Comparison of ENCODE assay signal across 13 cellular contexts in genomic region chr5:10592598-10592997, GRCh38. TPM values are rescaled to one million over a fixed set of nuclear protein-coding genes. Genes with fewer than 3 reads are reported as not detected.
DNase-seq lines count a peak whose midpoint lies in the region; ATAC-seq, FAIRE-seq and TF ChIP-seq lines count a peak whose summit lies in the region.
"Had no signal": no experiment of that assay in that cellular context is flagged by ENCODE, and none has a peak within 500 bp of the region (broad histone marks: within the 10 kb centered on the region; RNA-seq: fewer than 3 reads in every experiment).

No MANE protein-coding gene starts in this region.

- no peak overlapping the region for H2AFZ ChIP-seq in SU-DHL-6 (ENCODE audit: low read depth, low read length, severe bottlenecking)

- ATAC-seq in GM18508 (IDR thresholded peaks at IDR 0.05; ENCODE audit: insufficient read depth, unreplicated experiment), result peak; percentile 61
- peak; percentile 51 for ATAC-seq in GM21381 (IDR thresholded peaks at IDR 0.05; ENCODE audit: unreplicated experiment)
- peak; percentile 55 for ATAC-seq in HG03066 (IDR thresholded peaks at IDR 0.05; ENCODE audit: low read depth, unreplicated experiment)
- ATAC-seq in HG02763 (IDR thresholded peaks at IDR 0.05; ENCODE audit: unreplicated experiment), result no peak

- no peak overlapping the region for H3K4me2 ChIP-seq in SU-DHL-6 (ENCODE audit: low read depth, low read length, poor library complexity, severe bottlenecking)
- H3K4me2 ChIP-seq: BLaER1 had no signal

- TF ChIP-seq CTCF in SU-DHL-6 (IDR thresholded peaks at IDR 0.05; ENCODE audit: insufficient read depth, low read length, poor library complexity, severe bottlenecking), result no peak

- H4K20me1 ChIP-seq in SU-DHL-6 (ENCODE audit: low read depth, low read length), result no peaks in the 10 kb centered on the region

- peak overlapping the region; percentile 1; the same call in 1 of the 2 replicates for H3K27ac ChIP-seq in SU-DHL-6 (ENCODE audit: low read depth, low read length)
- H3K27ac ChIP-seq: BLaER1, brain microvascular endothelial cell, skin epidermis had no signal

- H3K9me2 ChIP-seq in SU-DHL-6 (replicated peaks; ENCODE audit: insufficient read depth, low read length), result no peaks in the 10 kb centered on the region

- no peak for FAIRE-seq in frontal cortex (lab: Jason Lieb, UNC)

- peaks cover 8% of the 10 kb centered on the region; the same call in 1 of the 2 replicates for H3K36me3 ChIP-seq in SU-DHL-6 (ENCODE audit: low read length)
- H3K36me3 ChIP-seq: brain microvascular endothelial cell had no signal

- no peaks in the 10 kb centered on the region for H3K9me3 ChIP-seq in SU-DHL-6 (ENCODE audit: insufficient read depth, low read length)

- H3F3A ChIP-seq in SU-DHL-6 (ENCODE audit: insufficient read depth), result peaks cover 14% of the 10 kb centered on the region

- no peak overlapping the region for H3K4me3 ChIP-seq in SU-DHL-6 (ENCODE audit: insufficient read depth, low read length, poor library complexity, severe bottlenecking)
- H3K4me3 ChIP-seq: BLaER1, skin epidermis had no signal

- H3K79me2 ChIP-seq in SU-DHL-6 (ENCODE audit: insufficient read depth, low read length), result peaks cover 93% of the 10 kb centered on the region

- no peaks in the 10 kb centered on the region for H3K27me3 ChIP-seq in SU-DHL-6 (ENCODE audit: low read length)
- H3K27me3 ChIP-seq: BLaER1, brain microvascular endothelial cell had no signal

- DNase-seq in activated CD4-positive, alpha-beta T cell treated with anti-CD3 and anti-CD28 coated beads for 1 hour, result no peak
- DNase-seq in NCI-H146 (lab: John Stamatoyannopoulos, UW) (no peak), frontal cortex (ENCODE audit: low spot score in 2 of 2) (no peak)
- DNase-seq: activated T-cell treated with anti-CD3 and anti-CD28 coated beads, Interleukin-2, amount 50 U/mL, for 24 hours; brain microvascular endothelial cell; T-helper 9 cell had no signal

- H3K9ac ChIP-seq in SU-DHL-6 (ENCODE audit: low read length), result no peak overlapping the region
- H3K9ac ChIP-seq: BLaER1 had no signal

RNA-seq across cellular contexts. Expression of gene ANKRD33B, which starts 28.7 kb away (rescaled TPM):
- 1.6 TPM for total RNA-seq in frontal cortex
